17 cellular contexts compared by ENCODE assay signal in genomic region chr1:201444792-201445191, GRCh38.
A peak's percentile ranks its signal among the peaks of the same experiment; 100 is the strongest.
DNase-seq lines count a peak whose midpoint lies in the region; ATAC-seq lines count a peak whose summit lies in the region.
"Had no signal": no experiment of that assay in that cellular context is flagged by ENCODE, and none has a peak within 500 bp of the region (broad histone marks: within the 10 kb centered on the region; RNA-seq: fewer than 3 reads in every experiment).

No MANE protein-coding gene starts in this region.

- peak; percentile 73 for DNase-seq in EL
- DNase-seq in Kasumi-1 (lab: John Stamatoyannopoulos, UW), result peak; percentile 55 to 61
- peak; percentile 25 for DNase-seq in UCSD-AML1 (lab: John Stamatoyannopoulos, UW; ENCODE audit: unreplicated experiment)
- peak; percentile 75 for DNase-seq in islet precursor cell
- DNase-seq in activated naive CD4-positive, alpha-beta T cell treated with Interleukin-2 at 50 U/mL for 16 hours, result no peak
- DNase-seq: activated CD4-positive, alpha-beta memory T cell treated with anti-CD3 and anti-CD28 coated beads, Interleukin-2, amount 10 ng/mL, durations not matched to agents 7 days and 5 days; activated naive CD4-positive, alpha-beta T cell treated with anti-CD3 and anti-CD28 coated beads for 36 hours; CD4-positive, CD25-positive, alpha-beta regulatory T cell; effector memory CD8-positive, alpha-beta T cell; heart left ventricle; NCI-H187 treated with DMSO at 0.1 percent for 48 hours; NCI-H446; retina; T-helper 1 cell had no signal

- no peak for ATAC-seq in HG03354 (IDR thresholded peaks at IDR 0.05; ENCODE audit: poor library complexity, severe bottlenecking, unreplicated experiment)
- ATAC-seq in HG02798 (IDR thresholded peaks at IDR 0.05; ENCODE audit: poor library complexity, unreplicated experiment), result no peak
- ATAC-seq in GM18867 (IDR thresholded peaks at IDR 0.05; ENCODE audit: unreplicated experiment), result no peak
- ATAC-seq: effector memory CD8-positive, alpha-beta T cell; heart left ventricle had no signal
